ENCODE assay signal across 1 cellular context in the genomic region with DNA sequence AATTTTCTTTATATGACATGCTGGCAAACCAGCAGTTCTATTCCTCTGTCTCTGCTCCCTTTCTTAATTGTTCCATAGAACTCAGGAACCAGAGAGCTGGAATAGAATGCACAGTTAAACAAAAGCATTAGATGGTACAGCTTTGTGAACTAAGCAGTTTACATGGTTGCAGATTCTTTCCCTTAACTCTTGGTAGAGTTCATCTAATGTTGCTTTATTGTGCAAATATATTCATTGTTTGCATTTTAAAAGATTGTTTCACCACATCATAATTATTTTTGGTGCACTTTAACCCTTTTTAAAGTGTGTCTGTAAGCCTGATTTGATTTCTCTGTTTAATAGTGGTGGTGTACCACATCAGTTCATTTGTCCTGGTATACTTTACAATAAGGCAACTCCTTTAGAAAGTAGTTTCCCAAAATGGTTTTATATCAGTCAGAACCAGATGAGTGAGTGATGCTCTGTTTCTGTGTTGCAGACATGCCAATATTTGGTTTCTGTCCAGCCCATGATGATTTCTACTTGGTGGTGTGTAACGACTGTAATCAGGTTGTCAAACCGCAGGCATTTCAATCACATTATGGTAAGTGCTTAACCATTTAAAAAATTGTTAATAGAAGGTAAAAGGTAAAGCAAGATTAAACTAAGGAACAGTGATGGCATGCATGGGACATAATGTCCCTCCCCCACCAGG.
TF ChIP-seq lines count a peak whose summit lies in the region.

No MANE protein-coding gene starts in this region.

TF ChIP-seq in IMR-90, 13 proteins besides CTCF, POLR2A, EP300 and RAD21:
- no peak for TF ChIP-seq NFE2L2 (IDR thresholded peaks at IDR 0.05; ENCODE audit: low read depth, low read length)
